Comparison of ENCODE assay signal across 7 cellular contexts in the genomic region with DNA sequence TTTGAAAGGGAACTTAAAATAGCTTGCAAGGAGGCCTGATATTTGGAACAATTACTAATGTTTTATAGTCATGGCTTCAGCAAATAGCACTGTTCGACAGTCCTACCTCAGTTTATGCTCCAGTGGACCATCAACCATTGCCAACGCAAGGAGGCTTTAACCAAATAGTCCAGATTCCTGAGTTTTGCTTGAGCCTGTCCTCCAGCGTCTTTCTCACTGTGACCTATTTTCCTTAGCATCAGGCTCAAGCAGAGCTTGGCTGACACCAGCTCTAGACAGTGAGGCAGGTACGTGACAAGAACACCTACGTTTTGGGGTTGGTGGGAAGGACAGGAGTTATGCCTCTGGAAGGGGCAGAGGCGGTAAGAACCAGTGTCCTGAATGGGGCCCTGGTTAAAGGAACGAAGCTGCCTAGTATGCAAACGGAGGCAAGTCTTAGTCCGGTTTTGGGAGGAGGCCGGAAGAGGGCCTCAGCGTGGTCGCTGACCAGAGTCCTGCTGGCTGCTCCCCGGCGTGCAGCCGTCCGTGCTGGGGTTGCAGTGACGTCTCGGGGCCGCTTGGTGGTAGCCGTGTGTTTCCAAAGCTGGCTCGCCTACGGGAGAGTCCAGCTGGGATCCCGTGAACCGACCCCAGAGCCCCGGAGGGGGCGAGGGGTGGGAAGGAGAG. TPM values are rescaled to one million over a fixed set of nuclear protein-coding genes. Genes with fewer than 3 reads are reported as not detected.
A peak's percentile ranks its signal among the peaks of the same experiment; 100 is the strongest.
DNase-seq lines count a peak whose midpoint lies in the region; FAIRE-seq and TF ChIP-seq lines count a peak whose summit lies in the region.

No MANE protein-coding gene starts in this region.

- FAIRE-seq in small intestine (lab: Jason Lieb, UNC), result no peak

- H3K27me3 ChIP-seq in small intestine (ENCODE audit: control insufficient read depth in 2 of 2, insufficient read depth in 2 of 2, low read length in 2 of 2), result peaks cover 0 to 2% of the 10 kb centered on the region in 2 donors

- peaks cover 3 to 4% of the 10 kb centered on the region in 2 donors for H3K4me1 ChIP-seq in small intestine (ENCODE audit: control insufficient read depth in 2 of 2, insufficient read depth in 1 of 2, low read depth in 1 of 2, low read length in 1 of 2)

- H3K36me3 Mint-ChIP-seq in HFFc6 (ENCODE audit: low read depth), result no peaks in the 10 kb centered on the region

- WGBS in small intestine, 3 donors, result 13 to 15% (median 13%) methylated on average over 24 to 26 of the region's 26 CpGs

- no peaks in the 10 kb centered on the region for H3K36me3 ChIP-seq in small intestine (ENCODE audit: control insufficient read depth in 2 of 2, insufficient read depth in 2 of 2, low read length in 2 of 2)

- H3K4me3 ChIP-seq in small intestine (ENCODE audit: low read depth in 1 of 2, low read length in 2 of 2), result peak overlapping the region in 1 of 2 donors; percentile 68

- H3K9me3 Mint-ChIP-seq in HFFc6, result no peaks in the 10 kb centered on the region

- DNase-seq in HFFc6, result peak; percentile 82
- peak; percentile 34 for DNase-seq in NCI-H1048 (lab: John Stamatoyannopoulos, UW)
- peak; percentile 69 for DNase-seq in UCSD-AML1 (lab: John Stamatoyannopoulos, UW; ENCODE audit: unreplicated experiment)
- peak; percentile 79 for DNase-seq in cerebellar cortex (ENCODE audit: low spot score)
- DNase-seq in islet precursor cell, result peak; percentile 98
- peak; percentile 71 for DNase-seq in small intestine

- H3K27me3 Mint-ChIP-seq in HFFc6 (ENCODE audit: insufficient read depth), result peaks cover 2% of the 10 kb centered on the region

- no peak overlapping the region; the same call in 1 of the 2 replicates for H3K27ac Mint-ChIP-seq in HFFc6

- peak overlapping the region; percentile 57 for H3K4me3 Mint-ChIP-seq in HFFc6

- no peak overlapping the region for H3K27ac ChIP-seq in small intestine (ENCODE audit: low read depth in 1 of 2, low read length in 1 of 2)

- TF ChIP-seq CTCF in GM12874 (IDR thresholded peaks at IDR 0.05; ENCODE audit: insufficient read depth, low read depth, low read length), result peak; percentile 90
- TF ChIP-seq CTCF in HFFc6 (IDR thresholded peaks at IDR 0.05), result peak; percentile 93

- H3K4me1 Mint-ChIP-seq in HFFc6 (ENCODE audit: low read depth), result peaks cover 13% of the 10 kb centered on the region

- no peaks in the 10 kb centered on the region for H3K9me3 ChIP-seq in small intestine (ENCODE audit: control insufficient read depth, low read depth)

RNA-seq across cellular contexts. Expression of gene FGF18, which starts 1.0 kb away (rescaled TPM):
- total RNA-seq in HFFc6 (2021; fragmentation: NEBNext Ultra II Directional; extraction: Animal tissue kit (Norgen Biotek cat#: 25700)), result under 1 TPM in 2 of 6 experiments, not detected in 4; 0.16 to 0.17 TPM
- 1 to 10 TPM in 1 of 3 donors, under 1 TPM in 2; 0.54 to 2.0 (median 0.67) TPM for polyA plus RNA-seq in small intestine

RNA-seq across cellular contexts. Expression of gene NPM1, which starts 30.8 kb away (rescaled TPM):
- total RNA-seq in HFFc6 (2021; fragmentation: NEBNext Ultra II Directional; extraction: Animal tissue kit (Norgen Biotek cat#: 25700)), result 1,000 to 10,000 TPM; 1,557 to 2,328 (median 1,897) TPM
- polyA plus RNA-seq in small intestine, result 1,000 to 10,000 TPM; 1,717 to 3,094 (median 2,048) TPM

Comparison
In these comparisons a context has a peak if more than half of its experiments do, and no peak if none do; other contexts are left out.
1. DNase-seq: peak in every context shown above with its lines; median percentile 98 in islet precursor cell; 82 in HFFc6; 79 in cerebellar cortex; 71 in small intestine; 69 in UCSD-AML1; 34 in NCI-H1048.